In genomic region chr1:165902565-165902964, GRCh38 we compare ENCODE assay signal across 26 cellular contexts.
"Had no signal": no experiment of that assay in that cellular context is flagged by ENCODE, and none has a peak within 500 bp of the region (broad histone marks: within the 10 kb centered on the region; RNA-seq: fewer than 3 reads in every experiment).

No MANE protein-coding gene starts in this region.

- H2AFZ ChIP-seq: hepatocyte, parathyroid adenoma had no signal

- H3K9ac ChIP-seq: parathyroid adenoma had no signal

- H3K36me3 ChIP-seq: colonic mucosa, neutrophil had no signal

- H3K27ac ChIP-seq: colonic mucosa, gastrocnemius medialis, heart left ventricle, hepatocyte, left lung, neutrophil, parathyroid adenoma, thyroid gland had no signal

- H3K4me3 ChIP-seq: colonic mucosa, gastrocnemius medialis, heart left ventricle, hepatocyte, left lung, smooth muscle cell, stomach, thyroid gland had no signal

- H3K79me2 ChIP-seq: hepatocyte, parathyroid adenoma had no signal

- H3K9me3 Mint-ChIP-seq: dendritic cell treated with granulocyte-macrophage colony-stimulating factor and Interleukin-4, amounts not matched to agents 40 ng/mL and 50 ng/mL, for 4 days; endodermal cell; natural killer cell treated with Interleukin-12 subunit alpha and Interleukin-12 subunit beta and Interleukin-15 and Interleukin-18, amount 100 ng/mL, for 72 hours; neural crest cell; type B pancreatic cell had no signal

- H3K27me3 Mint-ChIP-seq: dendritic cell treated with granulocyte-macrophage colony-stimulating factor and Interleukin-4, amounts not matched to agents 40 ng/mL and 50 ng/mL, for 4 days; natural killer cell treated with Interleukin-12 subunit alpha and Interleukin-12 subunit beta and Interleukin-15 and Interleukin-18, amount 100 ng/mL, for 72 hours; type B pancreatic cell had no signal

- H3K4me1 ChIP-seq: colonic mucosa, parathyroid adenoma had no signal

- H3K4me2 ChIP-seq: hepatocyte, smooth muscle cell had no signal

- H3K9me3 ChIP-seq: colonic mucosa, gastrocnemius medialis, heart left ventricle, left lung, neutrophil, stomach, thyroid gland had no signal

- H3K27me3 ChIP-seq: colonic mucosa, gastrocnemius medialis, heart left ventricle, hepatocyte, left lung, neutrophil, stomach, thyroid gland had no signal

- DNase-seq: caudate nucleus; colonic mucosa; effector CD8-positive, alpha-beta T cell; endodermal cell; erythroblast; gastrocnemius medialis; heart left ventricle; left cardiac atrium; left lung; stimulated activated CD4-positive, alpha-beta T cell treated with anti-CD3 and anti-CD28 coated beads, Interleukin-12 subunit alpha, Interleukin-12 subunit beta, amount 100 ng/mL, for 4 hours; stimulated activated CD4-positive, alpha-beta T cell treated with anti-CD3 and anti-CD28 coated beads, Interleukin-1b, Interleukin-23, amount 100 ng/mL, for 48 hours; stimulated activated CD4-positive, alpha-beta T cell treated with anti-CD3 and anti-CD28 coated beads, Interleukin-4, amount 100 ng/mL, for 1 hour; stimulated activated CD8-positive, alpha-beta memory T cell treated with anti-CD3 and anti-CD28 coated beads, Interleukin-4, amount 100 ng/mL, for 48 hours; stimulated activated naive CD4-positive, alpha-beta T cell treated with Interleukin-2 at 50 U/mL for 16 hours; stomach; thyroid gland had no signal

- H3K27ac Mint-ChIP-seq: dendritic cell treated with granulocyte-macrophage colony-stimulating factor and Interleukin-4, amounts not matched to agents 40 ng/mL and 50 ng/mL, for 4 days; endodermal cell; natural killer cell treated with Interleukin-12 subunit alpha and Interleukin-12 subunit beta and Interleukin-15 and Interleukin-18, amount 100 ng/mL, for 72 hours; progenitor cell of endocrine pancreas had no signal

- H3K4me3 Mint-ChIP-seq: dendritic cell treated with granulocyte-macrophage colony-stimulating factor and Interleukin-4, amounts not matched to agents 40 ng/mL and 50 ng/mL, for 4 days; endodermal cell; natural killer cell treated with Interleukin-12 subunit alpha and Interleukin-12 subunit beta and Interleukin-15 and Interleukin-18, amount 100 ng/mL, for 72 hours; neural crest cell; type B pancreatic cell had no signal

- ATAC-seq: gastrocnemius medialis; heart left ventricle; left cardiac atrium; left lung; natural killer cell treated with Interleukin-12 subunit alpha and Interleukin-12 subunit beta and Interleukin-15 and Interleukin-18, amount 100 ng/mL, for 72 hours; sciatic nerve had no signal
